In the genomic region with DNA sequence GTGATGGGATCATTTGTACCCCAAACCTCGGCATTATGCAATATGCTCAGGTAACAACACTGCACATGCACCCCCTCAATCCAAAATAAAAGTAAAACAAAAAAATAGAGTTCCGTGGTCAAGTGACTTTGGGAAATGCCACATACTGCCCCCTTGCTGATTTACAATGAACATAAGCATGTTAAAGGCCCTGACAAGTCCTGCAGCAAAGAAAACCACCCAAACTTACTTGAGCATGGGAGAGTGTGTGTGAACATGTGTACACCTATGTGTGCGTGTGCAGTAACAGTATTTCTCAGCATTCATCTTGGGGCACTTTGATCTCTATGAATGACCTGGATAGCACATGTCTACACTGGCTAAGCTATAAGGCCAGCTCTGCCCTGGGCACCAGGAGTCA, we compare ENCODE assay signal across 31 cellular contexts. TPM values are rescaled to one million over a fixed set of nuclear protein-coding genes. Genes with fewer than 3 reads are reported as not detected.
A peak's percentile ranks its signal among the peaks of the same experiment; 100 is the strongest.
DNase-seq lines count a peak whose midpoint lies in the region; ATAC-seq, FAIRE-seq and TF ChIP-seq lines count a peak whose summit lies in the region.
"Had no signal": no experiment of that assay in that cellular context is flagged by ENCODE, and none has a peak within 500 bp of the region (broad histone marks: within the 10 kb centered on the region; RNA-seq: fewer than 3 reads in every experiment).

No MANE protein-coding gene starts in this region.

- intact Hi-C loops in HepG2 (cut with micrococcal nuclease; ENCODE audit: unreplicated experiment) (no loop called here), right lobe of liver (cut with DNase I) (no loop called here)

- POLR2A ChIA-PET in HepG2 (lab: Yijun Ruan, JAX): no interaction called here

- H3K27me3 ChIP-seq in HepG2 (ENCODE audit: control insufficient read depth in 1 of 2, insufficient read depth in 2 of 2, low read length in 2 of 2): peaks cover 9 to 60% of the 10 kb centered on the region in 2 experiments; a peak in 4 of 5 replicates
- no peaks in the 10 kb centered on the region for H3K27me3 ChIP-seq in right lobe of liver
- H3K27me3 ChIP-seq in Loucy (ENCODE audit: insufficient read depth, low read length, poor library complexity, severe bottlenecking): no peaks in the 10 kb centered on the region
- H3K27me3 ChIP-seq: BLaER1 treated with 17β-estradiol and CSF1 and Interleukin-3, amounts not matched to agents 10 nM and 100 nM had no signal

- no peaks in the 10 kb centered on the region for H3K9me2 ChIP-seq in Loucy (replicated peaks; ENCODE audit: low read depth, low read length)

- H3K79me2 ChIP-seq in HepG2 (ENCODE audit: insufficient read depth, low read length) (no peaks in the 10 kb centered on the region), Loucy (ENCODE audit: insufficient read depth, low read length) (no peaks in the 10 kb centered on the region)

- 6% methylated on average over 3 of the region's 3 CpGs for WGBS in HepG2 (ENCODE audit: low lambda C conversion rate)
- WGBS in right lobe of liver (ENCODE audit: insufficient coverage, low coverage, low lambda C conversion rate, missing lambda C conversion rate): 69% methylated on average over 2 of the region's 3 CpGs

- H3K9ac ChIP-seq in HepG2 (ENCODE audit: insufficient read depth, low read depth, low read length) (no peak overlapping the region), Loucy (ENCODE audit: low read depth, low read length, poor library complexity, severe bottlenecking) (no peak overlapping the region)
- H3K9ac ChIP-seq: BLaER1 treated with 17β-estradiol and CSF1 and Interleukin-3, amounts not matched to agents 10 nM and 100 nM had no signal

- H3K4me3 ChIP-seq in HepG2 (replicated peaks in 1 of 3; ENCODE audit: insufficient read depth in 1 of 3, low read depth in 2 of 3, low read length in 3 of 3) (no peak overlapping the region), right lobe of liver (no peak overlapping the region), Loucy (ENCODE audit: low read length, poor library complexity, severe bottlenecking) (no peak overlapping the region)
- H3K4me3 ChIP-seq: BLaER1 treated with 17β-estradiol and CSF1 and Interleukin-3, amounts not matched to agents 10 nM and 100 nM had no signal

- H3K27ac ChIP-seq in HepG2 (ENCODE audit: extremely low read length, insufficient read depth, low read length): no peak overlapping the region
- H3K27ac ChIP-seq in right lobe of liver: no peak overlapping the region
- peak overlapping the region; percentile 91 for H3K27ac ChIP-seq in caudate nucleus (ENCODE audit: low read depth, low read length)
- H3K27ac ChIP-seq: BLaER1 treated with 17β-estradiol and CSF1 and Interleukin-3, amounts not matched to agents 10 nM and 100 nM; RWPE1 had no signal

- H4K20me1 ChIP-seq in HepG2 (ENCODE audit: insufficient read depth, low read length): no peaks in the 10 kb centered on the region
- no peaks in the 10 kb centered on the region for H4K20me1 ChIP-seq in Loucy (ENCODE audit: insufficient read depth, low read length, poor library complexity, severe bottlenecking)
- H4K20me1 ChIP-seq: BLaER1 treated with 17β-estradiol and CSF1 and Interleukin-3, amounts not matched to agents 10 nM and 100 nM had no signal

- TF ChIP-seq CTCF in HepG2 (CRISPR knock-in tag; IDR thresholded peaks at IDR 0.05) (0 out of 2 replicates have a peak, but pooled peaks have one; percentile 6), right lobe of liver (IDR thresholded peaks at IDR 0.05) (no peak), Loucy (conservative IDR thresholded peaks at IDR 0.05; ENCODE audit: low read length) (peak; percentile 34)

- no peaks in the 10 kb centered on the region for H3F3A ChIP-seq in Loucy (ENCODE audit: low read depth)

- no peak for TF ChIP-seq RAD21 in HepG2 (CRISPR knock-in tag; IDR thresholded peaks at IDR 0.05)

- no peaks in the 10 kb centered on the region for H3K4me1 ChIP-seq in HepG2 (ENCODE audit: insufficient read depth, low read length)
- H3K4me1 ChIP-seq in right lobe of liver: no peaks in the 10 kb centered on the region
- no peaks in the 10 kb centered on the region for H3K4me1 ChIP-seq in Loucy (ENCODE audit: insufficient read depth, low read length, poor library complexity, severe bottlenecking)

- no TSS peak for BruUV-seq in HepG2 (replicated peaks; lab: Mats Ljungman, UMichigan)

- DNase-seq in HepG2 (ENCODE audit: low spot score): no peak
- DNase-seq in right lobe of liver: no peak
- DNase-seq in caudate nucleus (lab: John Stamatoyannopoulos, UW): no peak
- no peak for DNase-seq in foreskin melanocyte
- DNase-seq in hepatic stellate cell (ENCODE audit: low spot score): no peak
- DNase-seq in NCI-H1105 (lab: John Stamatoyannopoulos, UW): no peak
- DNase-seq: CD4-positive, alpha-beta T cell; COR-L47; EL; GDM1; KG1; MV-4-11; NCI-H1105 treated with DMSO at 0.1 percent for 48 hours; NCI-H146; NCI-H2029; NCI-H446; NCI-H524 treated with DMSO at 0.1 percent for 48 hours; NCI-H82; NK-92 treated with Interleukin-12 subunit alpha and Interleukin-12 subunit beta, amount 100 ng/mL, for 24 hours; SHP77; T-cell had no signal

- TF ChIP-seq EP300 in HepG2 (IDR thresholded peaks at IDR 0.05; ENCODE audit: low read depth in 2 of 2, low read length in 2 of 2) (no peak), HepG2 (CRISPR knock-in tag; IDR thresholded peaks at IDR 0.05; ENCODE audit: borderline replicate concordance) (no peak)

- H3K4me2 ChIP-seq in HepG2 (ENCODE audit: low read depth, low read length): no peak overlapping the region
- H3K4me2 ChIP-seq in Loucy (ENCODE audit: low read depth, low read length, poor library complexity, severe bottlenecking): no peak overlapping the region
- H3K4me2 ChIP-seq: BLaER1 treated with 17β-estradiol and CSF1 and Interleukin-3, amounts not matched to agents 10 nM and 100 nM had no signal

- H3K36me3 ChIP-seq in HepG2 (replicated peaks in 1 of 2; ENCODE audit: control insufficient read depth in 1 of 2, insufficient read depth in 2 of 2, low read length in 2 of 2) (no peaks in the 10 kb centered on the region), right lobe of liver (no peaks in the 10 kb centered on the region), Loucy (ENCODE audit: insufficient read depth, low read length) (no peaks in the 10 kb centered on the region)
- H3K36me3 ChIP-seq: BLaER1 treated with 17β-estradiol and CSF1 and Interleukin-3, amounts not matched to agents 10 nM and 100 nM had no signal

- FAIRE-seq in HepG2 (lab: Jason Lieb, UNC): no peak
- FAIRE-seq: GM18507, H54, HTR-8/SVneo had no signal

- CTCF ChIA-PET in HepG2 (lab: Yijun Ruan, JAX; ENCODE audit: low intra/inter-chr PET ratio, low total read pairs): no interaction called here

- H3K9me3 ChIP-seq in HepG2 (ENCODE audit: low read length): no peaks in the 10 kb centered on the region
- no peaks in the 10 kb centered on the region for H3K9me3 ChIP-seq in right lobe of liver
- no peaks in the 10 kb centered on the region for H3K9me3 ChIP-seq in Loucy (ENCODE audit: insufficient read depth, low read depth, low read length)
- H3K9me3 ChIP-seq: BLaER1 treated with 17β-estradiol and CSF1 and Interleukin-3, amounts not matched to agents 10 nM and 100 nM had no signal

- in situ Hi-C loops in HepG2 (cut with HindIII; ENCODE audit: extremely low pct_ligation_motif_present, low pct_unique_long_range_greater_than_20kb): no loop called here

- H2AFZ ChIP-seq in HepG2 (ENCODE audit: low read length): no peak overlapping the region
- no peak overlapping the region for H2AFZ ChIP-seq in Loucy (ENCODE audit: low read length)

- TF ChIP-seq POLR2A in HepG2 (IDR thresholded peaks at IDR 0.05; ENCODE audit: insufficient read depth in 1 of 2, low read depth in 2 of 2, low read length in 2 of 2) (no peak), right lobe of liver (IDR thresholded peaks at IDR 0.05) (no peak)

- ATAC-seq in HepG2 (no peak), right lobe of liver (no peak), GM18502 (IDR thresholded peaks at IDR 0.05; ENCODE audit: poor library complexity, unreplicated experiment) (no peak)
- ATAC-seq: T-cell had no signal

RNA-seq across cellular contexts. Expression of gene IGSF22, which starts 15.8 kb away (rescaled TPM):
- not detected in 2 replicates for total RNA-seq in HepG2 (2016; rRNA removed; fragmentation: Illumina TruSeq; extraction: Trizol)
- not detected in 2 replicates for total RNA-seq in HepG2 (2016; cell fraction: cytosol; rRNA removed; fragmentation: Illumina TruSeq; extraction: Trizol; ENCODE audit: low read depth)
- total RNA-seq in HepG2 (2016; cell fraction: insoluble cytoplasmic fraction; rRNA removed; fragmentation: Illumina TruSeq; extraction: Trizol): not detected in 2 replicates
- total RNA-seq in HepG2 (2016; cell fraction: membrane; rRNA removed; fragmentation: Illumina TruSeq; extraction: Trizol): not detected in 2 replicates
- not detected in 2 replicates for total RNA-seq in HepG2 (2016; cell fraction: nucleus; rRNA removed; fragmentation: Illumina TruSeq; extraction: Trizol)
- polyA plus RNA-seq in HepG2 (2011; rRNA removed): not detected in 2 replicates
- polyA plus RNA-seq in HepG2 (2011; cell fraction: cytosol; rRNA removed): not detected in 2 replicates
- polyA plus RNA-seq in HepG2 (2011; cell fraction: nucleus; rRNA removed): not detected in 2 replicates
- not detected in 2 replicates for polyA plus RNA-seq in HepG2 (2012)
- not detected in 2 replicates for polyA plus RNA-seq in HepG2 (2016; cell fraction: cytosol; fragmentation: Illumina TruSeq; extraction: Trizol; ENCODE audit: low read depth)
- not detected in 2 replicates for polyA plus RNA-seq in HepG2 (2016; cell fraction: insoluble cytoplasmic fraction; fragmentation: Illumina TruSeq; extraction: Trizol; ENCODE audit: low read depth)
- polyA plus RNA-seq in HepG2 (2016; cell fraction: membrane; fragmentation: Illumina TruSeq; extraction: Trizol; ENCODE audit: low read depth): not detected in 2 replicates
- not detected in 2 replicates for polyA plus RNA-seq in HepG2 (2016; cell fraction: nucleus; fragmentation: Illumina TruSeq; extraction: Trizol; ENCODE audit: insufficient read depth, low read depth)
- polyA minus RNA-seq in HepG2 (2011; rRNA and poly(A)+ RNA removed; ENCODE audit: low replicate concordance): not detected in 2 replicates
- polyA minus RNA-seq in HepG2 (2011; cell fraction: cytosol; rRNA and poly(A)+ RNA removed): not detected in 2 replicates
- polyA minus RNA-seq in HepG2 (2011; cell fraction: nucleus; rRNA and poly(A)+ RNA removed): not detected in 2 replicates
- under 1 TPM in 3 of 6 experiments, not detected in 3; 0.04 to 0.32 (median 0.12) TPM for total RNA-seq in right lobe of liver
- total RNA-seq: A172, SK-MEL-5 had no signal
- polyA plus RNA-seq: AG04450 had no signal

RNA-seq across cellular contexts. Expression of gene TMEM86A, which starts 43.2 kb away (rescaled TPM):
- total RNA-seq in HepG2 (2016; rRNA removed; fragmentation: Illumina TruSeq; extraction: Trizol) (0.07 TPM in 1 of 2 replicates, not detected in the other), right lobe of liver (1 to 10 TPM; 2.0 to 4.9 (median 3.8) TPM)
- total RNA-seq in HepG2 (2016; cell fraction: cytosol; rRNA removed; fragmentation: Illumina TruSeq; extraction: Trizol; ENCODE audit: low read depth): not detected in 2 replicates
- total RNA-seq in HepG2 (2016; cell fraction: insoluble cytoplasmic fraction; rRNA removed; fragmentation: Illumina TruSeq; extraction: Trizol): 0.28 TPM in 1 of 2 replicates, not detected in the other
- total RNA-seq in HepG2 (2016; cell fraction: membrane; rRNA removed; fragmentation: Illumina TruSeq; extraction: Trizol): not detected in 2 replicates
- total RNA-seq in HepG2 (2016; cell fraction: nucleus; rRNA removed; fragmentation: Illumina TruSeq; extraction: Trizol): 0.16 and 0.47 TPM in 2 replicates
- polyA plus RNA-seq in HepG2 (2011; rRNA removed): 0.03 and 0.04 TPM in 2 replicates
- polyA plus RNA-seq in HepG2 (2011; cell fraction: cytosol; rRNA removed): 0.03 and 0.06 TPM in 2 replicates
- 0.10 and 0.32 TPM in 2 replicates for polyA plus RNA-seq in HepG2 (2011; cell fraction: nucleus; rRNA removed)
- 0.04 TPM in 1 of 2 replicates, not detected in the other for polyA plus RNA-seq in HepG2 (2012)
- polyA plus RNA-seq in HepG2 (2016; cell fraction: cytosol; fragmentation: Illumina TruSeq; extraction: Trizol; ENCODE audit: low read depth): not detected in 2 replicates
- not detected in 2 replicates for polyA plus RNA-seq in HepG2 (2016; cell fraction: insoluble cytoplasmic fraction; fragmentation: Illumina TruSeq; extraction: Trizol; ENCODE audit: low read depth)
- polyA plus RNA-seq in HepG2 (2016; cell fraction: membrane; fragmentation: Illumina TruSeq; extraction: Trizol; ENCODE audit: low read depth): not detected in 2 replicates
- polyA plus RNA-seq in HepG2 (2016; cell fraction: nucleus; fragmentation: Illumina TruSeq; extraction: Trizol; ENCODE audit: insufficient read depth, low read depth): 0.16 TPM in 1 of 2 replicates, not detected in the other
- polyA minus RNA-seq in HepG2 (2011; rRNA and poly(A)+ RNA removed; ENCODE audit: low replicate concordance): 0.54 and 1.2 TPM in 2 replicates
- not detected in 2 replicates for polyA minus RNA-seq in HepG2 (2011; cell fraction: cytosol; rRNA and poly(A)+ RNA removed)
- polyA minus RNA-seq in HepG2 (2011; cell fraction: nucleus; rRNA and poly(A)+ RNA removed): 0.12 and 0.26 TPM in 2 replicates

RNA-seq across cellular contexts. Expression of gene PTPN5, which starts 49.8 kb away (rescaled TPM):
- not detected in 2 replicates for total RNA-seq in HepG2 (2016; rRNA removed; fragmentation: Illumina TruSeq; extraction: Trizol)
- total RNA-seq in HepG2 (2016; cell fraction: cytosol; rRNA removed; fragmentation: Illumina TruSeq; extraction: Trizol; ENCODE audit: low read depth): not detected in 2 replicates
- not detected in 2 replicates for total RNA-seq in HepG2 (2016; cell fraction: insoluble cytoplasmic fraction; rRNA removed; fragmentation: Illumina TruSeq; extraction: Trizol)
- total RNA-seq in HepG2 (2016; cell fraction: membrane; rRNA removed; fragmentation: Illumina TruSeq; extraction: Trizol): not detected in 2 replicates
- not detected in 2 replicates for total RNA-seq in HepG2 (2016; cell fraction: nucleus; rRNA removed; fragmentation: Illumina TruSeq; extraction: Trizol)
- not detected in 2 replicates for polyA plus RNA-seq in HepG2 (2011; rRNA removed)
- polyA plus RNA-seq in HepG2 (2011; cell fraction: cytosol; rRNA removed): not detected in 2 replicates
- not detected in 2 replicates for polyA plus RNA-seq in HepG2 (2011; cell fraction: nucleus; rRNA removed)
- polyA plus RNA-seq in HepG2 (2012): not detected in 2 replicates
- polyA plus RNA-seq in HepG2 (2016; cell fraction: cytosol; fragmentation: Illumina TruSeq; extraction: Trizol; ENCODE audit: low read depth): not detected in 2 replicates
- polyA plus RNA-seq in HepG2 (2016; cell fraction: insoluble cytoplasmic fraction; fragmentation: Illumina TruSeq; extraction: Trizol; ENCODE audit: low read depth): not detected in 2 replicates
- not detected in 2 replicates for polyA plus RNA-seq in HepG2 (2016; cell fraction: membrane; fragmentation: Illumina TruSeq; extraction: Trizol; ENCODE audit: low read depth)
- polyA plus RNA-seq in HepG2 (2016; cell fraction: nucleus; fragmentation: Illumina TruSeq; extraction: Trizol; ENCODE audit: insufficient read depth, low read depth): not detected in 2 replicates
- polyA minus RNA-seq in HepG2 (2011; rRNA and poly(A)+ RNA removed; ENCODE audit: low replicate concordance): not detected in 2 replicates
- not detected in 2 replicates for polyA minus RNA-seq in HepG2 (2011; cell fraction: cytosol; rRNA and poly(A)+ RNA removed)
- not detected in 2 replicates for polyA minus RNA-seq in HepG2 (2011; cell fraction: nucleus; rRNA and poly(A)+ RNA removed)
- total RNA-seq in right lobe of liver: not detected
- total RNA-seq: A172; CD4-positive, alpha-beta T cell; SK-MEL-5 had no signal
- polyA plus RNA-seq: AG04450 had no signal

Comparison
In these comparisons a context has a peak if more than half of its experiments do, and no peak if none do; other contexts are left out.
1. CTCF ChIP-seq: peak in HepG2 (single experiment) and Loucy (single experiment); none in right lobe of liver (0 of 4).